Comparison of ENCODE assay signal across 20 cellular contexts in the genomic region with DNA sequence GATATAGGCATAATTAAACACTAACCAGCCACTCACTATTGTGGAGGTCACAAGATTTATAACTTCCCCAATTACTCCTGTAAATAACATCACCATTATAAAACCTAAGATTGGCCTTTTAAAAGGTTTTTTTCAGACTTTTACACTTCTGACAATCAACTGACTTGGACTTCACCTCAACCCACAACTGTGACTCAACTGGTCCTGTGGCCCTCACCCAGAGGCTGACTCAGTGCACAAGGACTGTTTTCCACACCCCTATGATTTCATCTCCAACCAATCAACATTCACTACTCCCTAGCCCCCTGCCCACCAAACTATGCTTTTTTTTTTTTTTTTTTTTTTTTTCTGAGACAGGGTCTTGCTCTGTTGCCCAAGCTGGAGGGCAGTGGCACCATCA. TPM values are rescaled to one million over a fixed set of nuclear protein-coding genes. Genes with fewer than 3 reads are reported as not detected.
A peak's percentile ranks its signal among the peaks of the same experiment; 100 is the strongest.
DNase-seq lines count a peak whose midpoint lies in the region; ATAC-seq, FAIRE-seq and TF ChIP-seq lines count a peak whose summit lies in the region.
"Had no signal": no experiment of that assay in that cellular context is flagged by ENCODE, and none has a peak within 500 bp of the region (broad histone marks: within the 10 kb centered on the region; RNA-seq: fewer than 3 reads in every experiment).

No MANE protein-coding gene starts in this region.

- no peak overlapping the region for H3K4me3 Mint-ChIP-seq in natural killer cell
- H3K4me3 Mint-ChIP-seq: CD14-positive monocyte had no signal

- H3K4me3 ChIP-seq in GM23248 = no peak overlapping the region
- H3K4me3 ChIP-seq in astrocyte of the spinal cord (ENCODE audit: low read depth, low read length) = no peak overlapping the region
- H3K4me3 ChIP-seq in vagina = no peak overlapping the region
- H3K4me3 ChIP-seq: heart right ventricle, lung, ovary had no signal

- H3K27ac ChIP-seq in GM23248 = no peak overlapping the region
- H3K27ac ChIP-seq in vagina = no peak overlapping the region
- H3K27ac ChIP-seq: heart right ventricle, ovary had no signal

- H3K9me3 Mint-ChIP-seq in natural killer cell = no peaks in the 10 kb centered on the region

- H3K79me2 ChIP-seq in GM23248 (ENCODE audit: insufficient read depth) = no peaks in the 10 kb centered on the region

- TF ChIP-seq POLR2A in vagina (IDR thresholded peaks at IDR 0.05) = no peak

- H2AFZ ChIP-seq in GM23248 = no peak overlapping the region

- H3K9me3 ChIP-seq in GM23248 (ENCODE audit: low read depth) (no peaks in the 10 kb centered on the region), vagina (no peaks in the 10 kb centered on the region)
- H3K9me3 ChIP-seq: heart right ventricle, ovary had no signal

- no peak overlapping the region for H3K4me2 ChIP-seq in GM23248 (ENCODE audit: unreplicated experiment)

- H3K4me1 Mint-ChIP-seq in natural killer cell = peaks cover 4 to 6% of the 10 kb centered on the region in 2 donors
- H3K4me1 Mint-ChIP-seq: CD14-positive monocyte had no signal

- no peak for FAIRE-seq in urothelium cell line (lab: Jason Lieb, UNC)

- in situ Hi-C loops in GM23248 (cut with MboI) = no loop called here
- in situ Hi-C loops in astrocyte of the spinal cord (cut with HindIII; ENCODE audit: low sequenced_read_pairs) = no loop called here

- no peak overlapping the region for H3K27ac Mint-ChIP-seq in natural killer cell
- H3K27ac Mint-ChIP-seq: CD14-positive monocyte had no signal

- no peaks in the 10 kb centered on the region for H3K27me3 ChIP-seq in GM23248 (replicated peaks; ENCODE audit: insufficient read depth)
- no peaks in the 10 kb centered on the region for H3K27me3 ChIP-seq in vagina
- H3K27me3 ChIP-seq: heart right ventricle, ovary had no signal

- no peaks in the 10 kb centered on the region for H4K20me1 ChIP-seq in GM23248 (ENCODE audit: insufficient read depth)

- H3K36me3 Mint-ChIP-seq in natural killer cell = no peaks in the 10 kb centered on the region
- H3K36me3 Mint-ChIP-seq: CD14-positive monocyte had no signal

- peak; percentile 2 to 10 for DNase-seq in activated CD4-positive, alpha-beta T cell treated with anti-CD3 and anti-CD28 coated beads, Interleukin-2, amount 50 U/mL, for 48 hours
- no peak for DNase-seq in activated CD4-positive, alpha-beta T cell treated with anti-CD3 and anti-CD28 coated beads, Interleukin-2, amount 50 U/mL, for 4 hours
- peak; percentile 61 for DNase-seq in GM23248
- DNase-seq in astrocyte of the spinal cord (ENCODE audit: low read depth, low spot score) = peak; percentile 29
- no peak for DNase-seq in natural killer cell
- no peak for DNase-seq in urothelium cell line (ENCODE audit: low spot score)
- DNase-seq in vagina (ENCODE audit: extremely low spot score in 2 of 2) = no peak
- DNase-seq: activated effector memory CD4-positive, alpha-beta T cell treated with anti-CD3 and anti-CD28 coated beads, Interleukin-2, amount 50 U/mL, for 16 hours; aorta; effector memory CD4-positive, alpha-beta T cell; heart right ventricle; NCI-H1436; ovary; Right ventricle myocardium superior had no signal

- intact Hi-C loops in natural killer cell (cut with micrococcal nuclease) (no loop called here), vagina (cut with DNase I) (no loop called here)

- H3K27me3 Mint-ChIP-seq in natural killer cell (ENCODE audit: low read depth in 2 of 2) = peaks cover 0 to 5% of the 10 kb centered on the region in 2 donors

- H3K4me1 ChIP-seq in GM23248 (ENCODE audit: insufficient read depth) (no peaks in the 10 kb centered on the region), vagina (no peaks in the 10 kb centered on the region)
- H3K4me1 ChIP-seq: heart right ventricle had no signal

- TF ChIP-seq CTCF in astrocyte of the spinal cord (IDR thresholded peaks at IDR 0.05; ENCODE audit: low read depth, low read length) = no peak
- TF ChIP-seq CTCF in natural killer cell (IDR thresholded peaks at IDR 0.05) = no peak
- no peak for TF ChIP-seq CTCF in vagina (IDR thresholded peaks at IDR 0.05)

- H3K9me2 ChIP-seq in GM23248 (ENCODE audit: insufficient read depth) = no peaks in the 10 kb centered on the region

- H3K9ac ChIP-seq in GM23248 = no peak overlapping the region

- ATAC-seq in natural killer cell (peak in 2 of 3 donors; percentile 36 to 64), HG02623 (IDR thresholded peaks at IDR 0.05; ENCODE audit: unreplicated experiment) (no peak)
- ATAC-seq: heart right ventricle had no signal

- H3F3A ChIP-seq in GM23248 (ENCODE audit: insufficient read depth) = no peaks in the 10 kb centered on the region

- no peaks in the 10 kb centered on the region for H3K36me3 ChIP-seq in GM23248 (ENCODE audit: low read depth)
- H3K36me3 ChIP-seq in vagina = no peaks in the 10 kb centered on the region
- H3K36me3 ChIP-seq: heart right ventricle, ovary had no signal

RNA-seq across cellular contexts. Expression of gene TTR, which starts 11.7 kb away (rescaled TPM):
- total RNA-seq in GM23248 (2014; rRNA removed; shearing (Covaris generic)) = not detected in 2 replicates
- polyA plus RNA-seq in GM23248 (2016; fragmentation: Nextera tagmentation; extraction: Ambion mirVana) = not detected in 2 replicates
- total RNA-seq in natural killer cell (not detected), vagina (not detected)
- total RNA-seq: aorta, chondrocyte, G401, H4, Right ventricle myocardium superior had no signal
- polyA plus RNA-seq: CD14-positive monocyte, ovary had no signal

Comparison
In these comparisons a context has a peak if more than half of its experiments do, and no peak if none do; other contexts are left out.
1. DNase-seq: peak in activated CD4-positive, alpha-beta T cell treated with anti-CD3 and anti-CD28 coated beads, Interleukin-2, amount 50 U/mL, for 48 hours (2 of 2), GM23248 (single experiment) and astrocyte of the spinal cord (single experiment); none in activated CD4-positive, alpha-beta T cell treated with anti-CD3 and anti-CD28 coated beads, Interleukin-2, amount 50 U/mL, for 4 hours (0 of 2), natural killer cell (single experiment), urothelium cell line (single experiment) and vagina (0 of 2).